Comparison of ENCODE assay signal across 1 cellular context in genomic region chr18:2617974-2618373, GRCh38.
TF ChIP-seq lines count a peak whose summit lies in the region.

No MANE protein-coding gene starts in this region.

TF ChIP-seq in H1, 55 proteins besides CTCF, POLR2A, EP300 and RAD21 (continued from another document):
- no peak for TF ChIP-seq SRF (IDR thresholded peaks at IDR 0.05; ENCODE audit: low read depth, low read length)
- no peak for TF ChIP-seq NANOG (IDR thresholded peaks at IDR 0.05; ENCODE audit: insufficient read depth, low read depth, low read length, poor library complexity, severe bottlenecking)
- no peak for TF ChIP-seq SP4 (IDR thresholded peaks at IDR 0.05; ENCODE audit: low read length)
- TF ChIP-seq CHD2 (IDR thresholded peaks at IDR 0.05; ENCODE audit: low read length), result no peak
- no peak for TF ChIP-seq USF2 (IDR thresholded peaks at IDR 0.05; ENCODE audit: low read length)
- no peak for TF ChIP-seq SUZ12 (IDR thresholded peaks at IDR 0.05; ENCODE audit: low read length)
- TF ChIP-seq CEBPB (IDR thresholded peaks at IDR 0.05; ENCODE audit: low read depth, low read length), result no peak
- no peak for TF ChIP-seq SP2 (IDR thresholded peaks at IDR 0.05; ENCODE audit: low read length)
- TF ChIP-seq SIN3A (conservative IDR thresholded peaks at IDR 0.05 in 1 of 2, IDR thresholded peaks at IDR 0.05 in 1 of 2; ENCODE audit: low read depth in 1 of 2, low read length in 2 of 2), result no peak
- no peak for TF ChIP-seq CHD1 (IDR thresholded peaks at IDR 0.05; ENCODE audit: low read depth, low read length)
- no peak for TF ChIP-seq BCL11A (IDR thresholded peaks at IDR 0.05; ENCODE audit: low read depth in 2 of 2, low read length in 2 of 2)
- no peak for TF ChIP-seq JUN (IDR thresholded peaks at IDR 0.05; ENCODE audit: low read depth, low read length)
- no peak for TF ChIP-seq CHD7 (IDR thresholded peaks at IDR 0.05; ENCODE audit: insufficient replicate concordance, low read length)
- no peak for TF ChIP-seq TCF12 (IDR thresholded peaks at IDR 0.05; ENCODE audit: low read depth, low read length)
- TF ChIP-seq PHF8 (conservative IDR thresholded peaks at IDR 0.05; ENCODE audit: low read depth, low read length), result no peak
